ENCODE assay signal across 11 cellular contexts in the genomic region with DNA sequence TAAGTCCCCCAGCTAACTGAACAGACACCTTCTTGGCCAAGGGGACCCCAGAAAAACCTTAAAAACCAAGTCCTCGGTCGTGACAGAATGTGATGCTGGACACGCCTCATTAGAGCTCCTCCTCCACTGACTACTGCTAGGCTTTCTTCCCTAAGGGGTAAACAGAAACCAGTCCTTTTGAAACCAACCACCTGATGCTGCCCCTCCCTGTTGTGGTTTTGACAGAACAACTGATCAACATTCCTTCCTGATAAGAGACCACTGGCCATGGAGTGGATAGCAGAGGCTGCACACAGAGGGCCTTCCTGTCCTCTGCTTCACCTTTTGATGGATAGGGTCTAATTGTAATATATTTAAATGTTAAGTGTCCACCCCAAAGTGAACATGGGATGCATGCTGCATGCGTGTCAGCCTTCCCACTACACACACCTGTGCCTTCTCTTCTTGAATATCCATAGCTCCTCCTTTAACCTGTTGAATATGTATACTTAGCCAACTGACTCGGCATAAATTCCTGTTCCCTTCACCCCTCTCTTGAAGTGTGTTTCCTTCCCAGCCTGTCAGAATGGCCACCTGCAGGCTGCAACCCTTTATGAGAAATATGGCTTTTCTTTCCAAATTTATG. TPM values are rescaled to one million over a fixed set of nuclear protein-coding genes. Genes with fewer than 3 reads are reported as not detected.
DNase-seq lines count a peak whose midpoint lies in the region; ATAC-seq, FAIRE-seq and TF ChIP-seq lines count a peak whose summit lies in the region.
"Had no signal": no experiment of that assay in that cellular context is flagged by ENCODE, and none has a peak within 500 bp of the region (broad histone marks: within the 10 kb centered on the region; RNA-seq: fewer than 3 reads in every experiment).

No MANE protein-coding gene starts in this region.

- ATAC-seq in GM21717 (IDR thresholded peaks at IDR 0.05; ENCODE audit: unreplicated experiment), result peak; percentile 77

- TF ChIP-seq CTCF in fibroblast of the aortic adventitia (IDR thresholded peaks at IDR 0.05; ENCODE audit: insufficient read depth, low read length), result no peak

- FAIRE-seq in GM12892 (lab: Jason Lieb, UNC), result peak; percentile 46

- no peak overlapping the region for H3K4me3 ChIP-seq in fibroblast of the aortic adventitia (ENCODE audit: low read depth, low read length)
- H3K4me3 ChIP-seq: hepatocyte, skin epidermis had no signal

- DNase-seq in GM12892 (ENCODE audit: insufficient read length) (no peak), NCI-H1105 treated with DMSO at 0.1 percent for 48 hours (lab: John Stamatoyannopoulos, UW) (peak; percentile 57), fibroblast of the aortic adventitia (ENCODE audit: low read depth) (peak; percentile 26), DMS 273 treated with DMSO at 0.1 percent for 48 hours (lab: John Stamatoyannopoulos, UW) (no peak), Kasumi-1 (lab: John Stamatoyannopoulos, UW) (no peak), NOMO-1 treated with DMSO at 0.1 percent for 48 hours (lab: John Stamatoyannopoulos, UW; ENCODE audit: unreplicated experiment) (no peak)
- DNase-seq in stimulated activated CD4-positive, alpha-beta T cell treated with anti-CD3 and anti-CD28 coated beads, Interleukin-4, amount 100 ng/mL, for 24 hours, result no peak

- TF ChIP-seq POLR2A in GM12892 (IDR thresholded peaks at IDR 0.05; ENCODE audit: low read depth, low read length), result no peak

RNA-seq across cellular contexts. Expression of gene SLC2A12, which starts 27.9 kb away (rescaled TPM):
- polyA plus RNA-seq in GM12892 (2012; ENCODE audit: missing spikeins), result 0.30 TPM
- 3.3 and 8.6 TPM in 2 replicates for total RNA-seq in fibroblast of the aortic adventitia (ENCODE audit: low replicate concordance)
- total RNA-seq: T-helper 2 cell treated with Interferon-gamma antibody and Interleukin-4, amounts not matched to agents 100 ng/mL and 5 ng/mL, for 36 hours had no signal

Comparison
In these comparisons a context has a peak if more than half of its experiments do, and no peak if none do; other contexts are left out.
1. DNase-seq: peak in NCI-H1105 treated with DMSO at 0.1 percent for 48 hours (single experiment) and fibroblast of the aortic adventitia (single experiment); none in GM12892 (single experiment), DMS 273 treated with DMSO at 0.1 percent for 48 hours (single experiment), Kasumi-1 (0 of 2), NOMO-1 treated with DMSO at 0.1 percent for 48 hours (single experiment) and stimulated activated CD4-positive, alpha-beta T cell treated with anti-CD3 and anti-CD28 coated beads, Interleukin-4, amount 100 ng/mL, for 24 hours (single experiment).